Comparison of ENCODE assay signal across 1 cellular context in the genomic region with DNA sequence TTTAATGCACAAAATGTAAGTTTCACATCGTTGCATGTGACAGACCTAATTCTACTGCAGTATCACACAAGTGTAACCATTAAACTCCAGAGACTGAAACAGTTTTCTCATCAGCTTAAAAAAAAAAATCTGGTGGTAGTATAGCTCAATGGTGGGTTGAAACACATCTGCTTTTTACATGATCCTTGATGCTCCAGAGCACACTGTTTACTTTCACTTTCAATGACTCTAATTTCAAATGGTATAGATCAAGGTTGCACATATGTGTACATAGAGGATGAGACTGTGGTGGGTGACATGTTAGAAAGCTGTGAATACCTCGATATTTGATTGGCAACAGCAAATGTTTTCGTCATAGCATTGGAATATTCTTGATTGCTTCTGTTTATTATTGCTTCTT.
TF ChIP-seq lines count a peak whose summit lies in the region.

No MANE protein-coding gene starts in this region.

TF ChIP-seq in SK-N-SH treated with all-trans-retinoic acid at 6 μM for 48 hours, 23 proteins besides CTCF, POLR2A, EP300 and RAD21 (continued from another document):
- TF ChIP-seq, protein P1, sequence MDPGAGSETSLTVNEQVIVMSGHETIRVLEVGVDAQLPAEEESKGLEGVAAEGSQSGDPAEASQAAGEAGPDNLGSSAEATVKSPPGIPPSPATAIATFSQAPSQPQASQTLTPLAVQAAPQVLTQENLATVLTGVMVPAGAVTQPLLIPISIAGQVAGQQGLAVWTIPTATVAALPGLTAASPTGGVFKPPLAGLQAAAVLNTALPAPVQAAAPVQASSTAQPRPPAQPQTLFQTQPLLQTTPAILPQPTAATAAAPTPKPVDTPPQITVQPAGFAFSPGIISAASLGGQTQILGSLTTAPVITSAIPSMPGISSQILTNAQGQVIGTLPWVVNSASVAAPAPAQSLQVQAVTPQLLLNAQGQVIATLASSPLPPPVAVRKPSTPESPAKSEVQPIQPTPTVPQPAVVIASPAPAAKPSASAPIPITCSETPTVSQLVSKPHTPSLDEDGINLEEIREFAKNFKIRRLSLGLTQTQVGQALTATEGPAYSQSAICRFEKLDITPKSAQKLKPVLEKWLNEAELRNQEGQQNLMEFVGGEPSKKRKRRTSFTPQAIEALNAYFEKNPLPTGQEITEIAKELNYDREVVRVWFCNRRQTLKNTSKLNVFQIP (CRISPR knock-in tag; IDR thresholded peaks at IDR 0.05; ENCODE audit: borderline replicate concordance, low read depth), result no peak
- TF ChIP-seq ZC3H10 (CRISPR knock-in tag; IDR thresholded peaks at IDR 0.05), result no peak
